Comparison of ENCODE assay signal across 11 cellular contexts in genomic region chr9:96574455-96574854, GRCh38.
"Had no signal": no experiment of that assay in that cellular context is flagged by ENCODE, and none has a peak within 500 bp of the region (broad histone marks: within the 10 kb centered on the region; RNA-seq: fewer than 3 reads in every experiment).

No MANE protein-coding gene starts in this region.

- H3K27me3 ChIP-seq: left lung, stomach, thyroid gland, uterus had no signal

- H3K27ac ChIP-seq: epithelial cell of prostate, spleen, stomach, thyroid gland, uterus had no signal

- DNase-seq: activated CD4-positive, CD25-positive, alpha-beta regulatory T cell treated with anti-CD3 and anti-CD28 coated beads, Interleukin-2, amount 50 U/mL, for 72 hours; activated naive CD4-positive, alpha-beta T cell treated with Interleukin-2 at 50 U/mL for 16 hours; activated naive CD8-positive, alpha-beta T cell treated with anti-CD3 and anti-CD28 coated beads, Interleukin-2, amount 50 U/mL, for 24 hours; spleen; stimulated activated CD4-positive, alpha-beta T cell treated with anti-CD3 and anti-CD28 coated beads, Interleukin-1b, Interleukin-23, amount 100 ng/mL, for 48 hours; stomach; thyroid gland; uterus had no signal

- H3K4me3 ChIP-seq: left lung, spleen, stomach, thyroid gland, uterus had no signal

- H3K9me3 ChIP-seq: left lung, spleen, stomach, thyroid gland, uterus had no signal

- H3K36me3 ChIP-seq: left lung, spleen, stomach, thyroid gland, uterus had no signal

- ATAC-seq: activated naive CD8-positive, alpha-beta T cell treated with anti-CD3 and anti-CD28 coated beads, Interleukin-2, amount 50 U/mL, for 24 hours; left lung; sciatic nerve had no signal

- H3K4me1 ChIP-seq: left lung, spleen, stomach, thyroid gland, uterus had no signal
